Comparison of ENCODE assay signal across 22 cellular contexts in genomic region chr9:13524245-13524644, GRCh38.
DNase-seq lines count a peak whose midpoint lies in the region; ATAC-seq, FAIRE-seq and TF ChIP-seq lines count a peak whose summit lies in the region.
"Had no signal": no experiment of that assay in that cellular context is flagged by ENCODE, and none has a peak within 500 bp of the region (broad histone marks: within the 10 kb centered on the region; RNA-seq: fewer than 3 reads in every experiment).

No MANE protein-coding gene starts in this region.

- no peak overlapping the region for H3K56ac ChIP-seq in H9 (ENCODE audit: insufficient read length, low read depth, low read length)

- no CpG with 5 or more reads among the region's 9 CpGs for WGBS in H9 (ENCODE audit: extremely low coverage, insufficient read length, low lambda C conversion rate)

- FAIRE-seq in HTR-8/SVneo (lab: Jason Lieb, UNC) = no peak
- FAIRE-seq: A549 had no signal

- TF ChIP-seq CTCF in H9 (conservative IDR thresholded peaks at IDR 0.05) (no peak), endothelial cell (IDR thresholded peaks at IDR 0.05; ENCODE audit: unreplicated experiment) (no peak)

- DNase-seq in H9 = no peak
- DNase-seq in adipocyte (ENCODE audit: low read depth) = peak; percentile 6
- DNase-seq in endothelial cell (ENCODE audit: low spot score) = no peak
- peak; percentile 30 for DNase-seq in kidney tubule cell (ENCODE audit: low spot score)
- DNase-seq in NK-92 treated with Interleukin-12 subunit alpha and Interleukin-12 subunit beta, amount 100 ng/mL, for 24 hours (lab: John Stamatoyannopoulos, UW) = no peak
- DNase-seq in HTR-8/SVneo (ENCODE audit: insufficient read length, low spot score) = no peak
- DNase-seq: COR-L47, DMS79, GF-D8, GM23248, HFFc6, NCI-H146, NCI-H2107, NCI-H345, NCI-H748 treated with DMSO at 0.1 percent for 48 hours, Right ventricle myocardium superior had no signal

- no peaks in the 10 kb centered on the region for H3K23me2 ChIP-seq in H9 (ENCODE audit: insufficient read length, low read depth, low read length, poor library complexity, severe bottlenecking)

- H3K27me3 Mint-ChIP-seq in H9 (ENCODE audit: low read depth) (no peaks in the 10 kb centered on the region), endothelial cell (ENCODE audit: unreplicated experiment) (no peaks in the 10 kb centered on the region)

- H3K4me2 ChIP-seq in H9 (ENCODE audit: insufficient read depth, insufficient read length, low read length) = no peak overlapping the region
- H3K4me2 ChIP-seq: A549 had no signal

- H4K5ac ChIP-seq in H9 (ENCODE audit: insufficient read length, low read depth, low read length) = no peak overlapping the region

- H3K4me3 ChIP-seq in adipocyte (ENCODE audit: low read length) = no peak overlapping the region
- H3K4me3 ChIP-seq: A549, GM23248 had no signal

- H3K18ac ChIP-seq in H9 (ENCODE audit: insufficient read length, low read depth, low read length) = no peak overlapping the region

- no peak overlapping the region for H2BK20ac ChIP-seq in H9 (ENCODE audit: low read depth, low read length, poor library complexity, severe bottlenecking)

- H3K23ac ChIP-seq in H9 (ENCODE audit: insufficient read length, low read depth, low read length) = no peak overlapping the region

- no peak overlapping the region for H4K8ac ChIP-seq in H9 (replicated peaks; ENCODE audit: insufficient read length, low read depth, low read length)

- H3K27me3 ChIP-seq in H9 (ENCODE audit: insufficient read depth, low read length) (no peaks in the 10 kb centered on the region), adipocyte (replicated peaks; ENCODE audit: control insufficient read depth, insufficient read depth, low read length) (no peaks in the 10 kb centered on the region)

- H3K4me1 ChIP-seq in H9 (ENCODE audit: insufficient read depth, low read length) = no peaks in the 10 kb centered on the region
- peaks cover 14% of the 10 kb centered on the region for H3K4me1 ChIP-seq in adipocyte (ENCODE audit: control insufficient read depth, insufficient read depth, low read length)
- H3K4me1 ChIP-seq: A549 had no signal

- no peak overlapping the region for H4K91ac ChIP-seq in H9 (ENCODE audit: insufficient read length, low read depth, low read length)

- no peak overlapping the region for H3K27ac ChIP-seq in H9 (ENCODE audit: insufficient read length, low read depth, low read length)
- H3K27ac ChIP-seq: A549, C4-2B, GM23248 had no signal

- ATAC-seq in GM18861 (IDR thresholded peaks at IDR 0.05; ENCODE audit: unreplicated experiment) (no peak), HG03097 (IDR thresholded peaks at IDR 0.05; ENCODE audit: low FRiP score, unreplicated experiment) (no peak)
- ATAC-seq: A549, Panc1, SK-N-SH treated with all-trans-retinoic acid at 6 μM for 48 hours had no signal

- H3K4me3 Mint-ChIP-seq in H9 = no peak overlapping the region
- H3K4me3 Mint-ChIP-seq in endothelial cell (ENCODE audit: unreplicated experiment) = no peak overlapping the region
- H3K4me3 Mint-ChIP-seq: HFFc6 had no signal

- H4K20me1 ChIP-seq in H9 (ENCODE audit: control insufficient read depth, insufficient read depth, insufficient read length) = no peaks in the 10 kb centered on the region

- no peak overlapping the region for H2AK5ac ChIP-seq in H9 (ENCODE audit: insufficient read length, low read length)

- no peaks in the 10 kb centered on the region for H3K79me2 ChIP-seq in H9 (ENCODE audit: insufficient read depth, low read length)

- no peak overlapping the region for H2BK15ac ChIP-seq in H9 (ENCODE audit: low read depth, low read length)

- H3K9me3 ChIP-seq in H9 (ENCODE audit: control insufficient read depth, low read depth, low read length) = no peaks in the 10 kb centered on the region
- H3K9me3 ChIP-seq in adipocyte (ENCODE audit: control insufficient read depth, low read length) = no peaks in the 10 kb centered on the region
- H3K9me3 ChIP-seq: A549 had no signal

- no peak overlapping the region for H2BK12ac ChIP-seq in H9 (ENCODE audit: insufficient read length, low read depth, low read length)

- H3K14ac ChIP-seq in H9 (ENCODE audit: insufficient read depth, low read length) = no peak overlapping the region

- H3K36me3 Mint-ChIP-seq in H9 (ENCODE audit: insufficient read depth in 1 of 3, low read depth in 3 of 3) (peaks cover 0 to 4% (median 0%) of the 10 kb centered on the region in 3 experiments; a peak in 1 of 7 replicates), endothelial cell (ENCODE audit: low read depth, unreplicated experiment) (no peaks in the 10 kb centered on the region)

- H3K4me1 Mint-ChIP-seq in H9 = peaks cover 19 to 20% of the 10 kb centered on the region in 2 experiments
- H3K4me1 Mint-ChIP-seq in endothelial cell (ENCODE audit: unreplicated experiment) = peaks cover 53% of the 10 kb centered on the region

- no peaks in the 10 kb centered on the region for H3K79me1 ChIP-seq in H9 (ENCODE audit: insufficient read depth, low read depth, low read length, poor library complexity, severe bottlenecking)

- no peak overlapping the region for H2BK5ac ChIP-seq in H9 (ENCODE audit: insufficient read length, low read length)

- no peak overlapping the region for H3T11ph ChIP-seq in H9 (ENCODE audit: low read length)

- H3K9ac ChIP-seq in H9 (ENCODE audit: extremely low read depth, insufficient read length, low read length) (no peak overlapping the region), adipocyte (ENCODE audit: low read length) (no peak overlapping the region)
- H3K9ac ChIP-seq: GM23248 had no signal

- no peak overlapping the region for H3K4ac ChIP-seq in H9 (ENCODE audit: low read depth, low read length)

- H3K9me3 Mint-ChIP-seq in H9 = no peaks in the 10 kb centered on the region
- H3K9me3 Mint-ChIP-seq in endothelial cell (ENCODE audit: unreplicated experiment) = no peaks in the 10 kb centered on the region
- H3K9me3 Mint-ChIP-seq: HFFc6 had no signal

- peak overlapping the region in 2 of 3 experiments; percentile 53 to 67; a peak in 3 of 7 replicates for H3K27ac Mint-ChIP-seq in H9
- peak overlapping the region; percentile 71 for H3K27ac Mint-ChIP-seq in endothelial cell (ENCODE audit: unreplicated experiment)
- H3K27ac Mint-ChIP-seq: HFFc6 had no signal

- H2BK120ac ChIP-seq in H9 (ENCODE audit: low read depth, low read length, poor library complexity, severe bottlenecking) = no peak overlapping the region

- no peaks in the 10 kb centered on the region for H3K36me3 ChIP-seq in adipocyte (ENCODE audit: control insufficient read depth, insufficient read depth, low read length, severe bottlenecking)

- no peak overlapping the region for H2AFZ ChIP-seq in H9 (ENCODE audit: low read length)
- H2AFZ ChIP-seq: GM23248 had no signal

Comparison
In these comparisons a context has a peak if more than half of its experiments do, and no peak if none do; other contexts are left out.
1. DNase-seq: peak in adipocyte (single experiment) and kidney tubule cell (single experiment); none in H9 (single experiment), endothelial cell (single experiment), NK-92 treated with Interleukin-12 subunit alpha and Interleukin-12 subunit beta, amount 100 ng/mL, for 24 hours (single experiment) and HTR-8/SVneo (single experiment).